Comparison of ENCODE assay signal across 28 cellular contexts in the genomic region with DNA sequence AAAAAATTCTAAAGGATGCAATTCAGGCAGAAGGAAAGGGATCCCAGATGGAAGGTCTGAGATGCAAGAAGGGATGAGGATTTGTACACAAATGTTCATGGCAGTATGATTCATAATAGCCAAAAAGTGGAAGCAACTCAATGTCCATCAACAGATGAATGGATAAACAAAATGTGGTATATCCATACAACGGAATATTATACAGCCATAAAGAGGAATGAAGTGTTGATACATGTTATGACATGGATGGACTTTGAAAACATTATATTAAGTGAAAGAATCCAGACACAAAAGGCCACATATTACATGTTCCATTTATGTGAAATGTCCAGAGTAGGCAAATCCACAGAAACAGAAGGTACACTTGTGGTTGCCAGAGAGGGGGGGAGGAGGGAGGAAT.
"Had no signal": no experiment of that assay in that cellular context is flagged by ENCODE, and none has a peak within 500 bp of the region (broad histone marks: within the 10 kb centered on the region; RNA-seq: fewer than 3 reads in every experiment).

No MANE protein-coding gene starts in this region.

- H3K4me1 ChIP-seq: gastrocnemius medialis, heart right ventricle, left lung, lower lobe of right lung had no signal

- H3K27ac ChIP-seq: coronary artery, dorsolateral prefrontal cortex, epithelial cell of prostate, esophagus squamous epithelium, gastrocnemius medialis, heart right ventricle, left lung, lower lobe of right lung had no signal

- H3K4me1 Mint-ChIP-seq: mesothelial cell of epicardium; naive B cell; naive thymus-derived CD8-positive, alpha-beta T cell had no signal

- FAIRE-seq: colon, endometrium, islet of Langerhans, keratinocyte had no signal

- H3K36me3 ChIP-seq: esophagus squamous epithelium, gastrocnemius medialis, heart right ventricle, left lung, lower lobe of right lung had no signal

- H3K4me3 Mint-ChIP-seq: mesothelial cell of epicardium; naive B cell; naive thymus-derived CD8-positive, alpha-beta T cell had no signal

- H3K9me3 ChIP-seq: esophagus squamous epithelium, gastrocnemius medialis had no signal

- H3K4me3 ChIP-seq: coronary artery, dorsolateral prefrontal cortex, esophagus squamous epithelium, gastrocnemius medialis, heart right ventricle, left lung, lower lobe of right lung, mucosa of descending colon had no signal

- H3K27me3 ChIP-seq: gastrocnemius medialis had no signal

- H3K36me3 Mint-ChIP-seq: mesothelial cell of epicardium, naive B cell had no signal

- DNase-seq: dermis blood vessel endothelial cell; dorsolateral prefrontal cortex; effector CD4-positive, alpha-beta T cell; effector memory CD4-positive, alpha-beta T cell; erythroblast; esophagus squamous epithelium; foreskin fibroblast; foreskin melanocyte; gastrocnemius medialis; glutamatergic neuron; head of caudate nucleus; heart right ventricle; hippocampal formation; left lung; left ventricle myocardium superior; lower lobe of right lung; mesenchymal stem cell; mucosa of descending colon; naive B cell; naive thymus-derived CD8-positive, alpha-beta T cell had no signal

- H3K27ac Mint-ChIP-seq: mesothelial cell of epicardium; naive B cell; naive thymus-derived CD8-positive, alpha-beta T cell had no signal

- ATAC-seq: esophagus mucosa; gastrocnemius medialis; heart right ventricle; left lung; left ventricle myocardium superior; lower lobe of right lung; mucosa of descending colon; naive thymus-derived CD8-positive, alpha-beta T cell had no signal
